17 cellular contexts compared by ENCODE assay signal in the genomic region with DNA sequence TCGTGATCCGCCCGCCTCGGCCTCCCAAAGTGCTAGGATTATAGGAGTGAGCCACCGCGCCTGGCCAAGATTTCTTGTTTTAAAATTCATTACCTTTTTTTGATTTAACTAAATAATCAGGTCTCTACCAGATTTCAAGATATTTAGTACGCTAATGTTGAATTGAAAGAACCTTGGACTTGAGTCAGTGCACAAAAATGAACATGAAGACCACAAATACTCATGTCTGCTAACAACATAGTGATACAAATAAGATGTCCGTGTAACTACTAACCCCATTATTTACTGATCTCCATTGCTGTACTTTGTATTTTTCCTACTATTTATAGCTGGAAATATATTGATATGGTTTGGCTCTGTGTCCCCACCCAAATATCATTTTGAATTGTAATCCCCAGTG. TPM values are rescaled to one million over a fixed set of nuclear protein-coding genes. Genes with fewer than 3 reads are reported as not detected.
DNase-seq lines count a peak whose midpoint lies in the region; ATAC-seq and TF ChIP-seq lines count a peak whose summit lies in the region.
"Had no signal": no experiment of that assay in that cellular context is flagged by ENCODE, and none has a peak within 500 bp of the region (broad histone marks: within the 10 kb centered on the region; RNA-seq: fewer than 3 reads in every experiment).

No MANE protein-coding gene starts in this region.

- H2BK120ac ChIP-seq in IMR-90 (ENCODE audit: low read depth, low read length), result no peak overlapping the region

- no peak overlapping the region for H2BK5ac ChIP-seq in IMR-90 (ENCODE audit: low read depth, low read length, poor library complexity, severe bottlenecking)

- peaks cover 10% of the 10 kb centered on the region; the same call in 1 of the 2 replicates for H3K9me1 ChIP-seq in IMR-90 (ENCODE audit: insufficient read depth, low read length)

- no peak overlapping the region for H4K91ac ChIP-seq in IMR-90 (ENCODE audit: insufficient read depth, low read depth, low read length)

- TF ChIP-seq POLR2A in IMR-90 (IDR thresholded peaks at IDR 0.05; ENCODE audit: low read depth, low read length), result no peak

- H3K14ac ChIP-seq in IMR-90 (replicated peaks; ENCODE audit: low read depth, low read length), result no peak overlapping the region

- H2AK5ac ChIP-seq in IMR-90 (ENCODE audit: low read depth, low read length), result no peak overlapping the region

- H3K27me3 ChIP-seq in IMR-90 (ENCODE audit: control insufficient read depth, insufficient read depth, low read length), result no peaks in the 10 kb centered on the region
- H3K27me3 ChIP-seq: BLaER1 had no signal

- CTCF ChIA-PET in IMR-90 (lab: Yijun Ruan, JAX), result no interaction called here

- H3K4me3 ChIP-seq in IMR-90 (ENCODE audit: insufficient read depth, low read depth, low read length) (no peak overlapping the region), coronary artery (no peak overlapping the region)
- H3K4me3 ChIP-seq: BLaER1, GM12878, HAP-1 had no signal

- TF ChIP-seq RAD21 in IMR-90 (IDR thresholded peaks at IDR 0.05; ENCODE audit: low read length), result no peak

- dilution Hi-C loops in IMR-90 (cut with HindIII; ENCODE audit: low sequenced_read_pairs, unreplicated experiment), result no loop called here

- no peak overlapping the region for H2BK15ac ChIP-seq in IMR-90 (ENCODE audit: low read depth, low read length)

- H2AK9ac ChIP-seq in IMR-90 (replicated peaks; ENCODE audit: low read depth, low read length, poor library complexity), result no peak overlapping the region

- POLR2A ChIA-PET in IMR-90 (lab: Charles Lee; ENCODE audit: unreplicated experiment), result no interaction called here

- no peak overlapping the region for H3K18ac ChIP-seq in IMR-90 (ENCODE audit: low read depth, low read length)

- no peak overlapping the region for H4K5ac ChIP-seq in IMR-90 (ENCODE audit: low read depth, low read length)

- intact Hi-C loops in IMR-90 (cut with micrococcal nuclease), result no loop called here

- no peak for ATAC-seq in IMR-90 (ENCODE audit: low read depth)
- ATAC-seq: CD8-positive, alpha-beta T cell; GM12878 had no signal

- H3K27ac ChIP-seq in IMR-90 (ENCODE audit: insufficient read depth, low read length) (no peak overlapping the region), coronary artery (no peak overlapping the region)
- H3K27ac ChIP-seq: 22Rv1, BLaER1, C4-2B had no signal

- peaks cover 34 to 81% of the 10 kb centered on the region in 2 experiments for H3K79me1 ChIP-seq in IMR-90 (ENCODE audit: low read depth in 1 of 2, low read length in 2 of 2)

- H3K9ac ChIP-seq in IMR-90 (ENCODE audit: low read depth, low read length), result no peak overlapping the region
- H3K9ac ChIP-seq: BLaER1 had no signal

- H3K4ac ChIP-seq in IMR-90 (ENCODE audit: low read depth, low read length), result no peak overlapping the region

- H3K4me2 ChIP-seq in IMR-90 (ENCODE audit: low read depth, low read length), result no peak overlapping the region
- H3K4me2 ChIP-seq: BLaER1 had no signal

- H4K8ac ChIP-seq in IMR-90 (ENCODE audit: low read depth in 2 of 2, low read length in 2 of 2), result no peak overlapping the region

- H3K4me1 ChIP-seq in IMR-90 (ENCODE audit: control insufficient read depth, insufficient read depth, low read length), result peaks cover 1% of the 10 kb centered on the region; the same call in 1 of the 2 replicates

- H3K56ac ChIP-seq in IMR-90 (ENCODE audit: extremely low read depth, insufficient read depth, low read length), result no peak overlapping the region

- TF ChIP-seq CTCF in IMR-90 (conservative IDR thresholded peaks at IDR 0.05; ENCODE audit: low read depth, low read length) (no peak), coronary artery (IDR thresholded peaks at IDR 0.05) (no peak)

- DNase-seq in IMR-90 (peak; percentile 35), astrocyte of the hippocampus (ENCODE audit: low read depth, low spot score) (peak; percentile 41), iris pigment epithelial cell (ENCODE audit: low read depth) (peak; percentile 59), coronary artery (ENCODE audit: low spot score) (no peak), KBM-7 (no peak), NOMO-1 treated with DMSO at 0.1 percent for 48 hours (lab: John Stamatoyannopoulos, UW; ENCODE audit: unreplicated experiment) (no peak)
- DNase-seq: Caco-2; CD4-positive, CD25-positive, alpha-beta regulatory T cell; CD8-positive, alpha-beta T cell; EL; GDM1; GOT3 had no signal

- peaks cover 2% of the 10 kb centered on the region; the same call in 1 of the 2 replicates for H3K36me3 ChIP-seq in IMR-90 (ENCODE audit: control insufficient read depth, insufficient read depth, low read length)

- H3K9me3 ChIP-seq in IMR-90 (ENCODE audit: control insufficient read depth, insufficient read depth, low read length), result no peaks in the 10 kb centered on the region
- H3K9me3 ChIP-seq: Caco-2, HAP-1 had no signal

- H2BK20ac ChIP-seq in IMR-90 (ENCODE audit: low read depth, low read length), result no peak overlapping the region

- BruUV-seq in IMR-90 (replicated peaks; lab: Mats Ljungman, UMichigan), result no TSS peak

- in situ Hi-C loops in IMR-90 (cut with MboI; ENCODE audit: low sequenced_read_pairs), result no loop called here
- in situ Hi-C loops in KBM-7 (cut with MboI; ENCODE audit: low pct_unique_long_range_greater_than_20kb, low sequenced_read_pairs), result no loop called here

- H4K20me1 ChIP-seq in IMR-90 (ENCODE audit: insufficient read depth, low read length), result peaks cover 87% of the 10 kb centered on the region

- H2AFZ ChIP-seq in IMR-90 (replicated peaks; ENCODE audit: low read length, poor library complexity), result no peak overlapping the region

- WGBS in IMR-90 (ENCODE audit: extremely low coverage in 2 of 2, insufficient read length in 1 of 2), 2 experiments, result no CpG with 5 or more reads among the region's 8 CpGs

- H3K23ac ChIP-seq in IMR-90 (ENCODE audit: low read depth, low read length), result no peak overlapping the region

TF ChIP-seq in IMR-90, 13 proteins besides CTCF, POLR2A, EP300 and RAD21:
- TF ChIP-seq BHLHE40 (IDR thresholded peaks at IDR 0.05; ENCODE audit: low read depth, low read length) (no peak), CEBPB (IDR thresholded peaks at IDR 0.05; ENCODE audit: low read depth, low read length) (no peak), MXI1 (IDR thresholded peaks at IDR 0.05; ENCODE audit: borderline replicate concordance, low read depth, low read length) (no peak), MAZ (IDR thresholded peaks at IDR 0.05; ENCODE audit: borderline replicate concordance, low read depth, low read length) (no peak), NFE2L2 (IDR thresholded peaks at IDR 0.05; ENCODE audit: low read depth, low read length) (no peak), RFX5 (IDR thresholded peaks at IDR 0.05; ENCODE audit: low read depth, low read length) (no peak), FOS (IDR thresholded peaks at IDR 0.05; ENCODE audit: low read depth, low read length) (no peak), RCOR1 (IDR thresholded peaks at IDR 0.05; ENCODE audit: insufficient replicate concordance, low read length) (no peak), MAFK (IDR thresholded peaks at IDR 0.05; ENCODE audit: low read depth, low read length) (no peak), SMC3 (IDR thresholded peaks at IDR 0.05; ENCODE audit: low read depth, low read length) (no peak)
- TF ChIP-seq, protein P1, sequence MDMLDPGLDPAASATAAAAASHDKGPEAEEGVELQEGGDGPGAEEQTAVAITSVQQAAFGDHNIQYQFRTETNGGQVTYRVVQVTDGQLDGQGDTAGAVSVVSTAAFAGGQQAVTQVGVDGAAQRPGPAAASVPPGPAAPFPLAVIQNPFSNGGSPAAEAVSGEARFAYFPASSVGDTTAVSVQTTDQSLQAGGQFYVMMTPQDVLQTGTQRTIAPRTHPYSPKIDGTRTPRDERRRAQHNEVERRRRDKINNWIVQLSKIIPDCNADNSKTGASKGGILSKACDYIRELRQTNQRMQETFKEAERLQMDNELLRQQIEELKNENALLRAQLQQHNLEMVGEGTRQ (IDR thresholded peaks at IDR 0.05; ENCODE audit: low read depth, low read length), result no peak

RNA-seq across cellular contexts. Expression of a gene that starts 16.4 kb away (rescaled TPM):
- total RNA-seq in IMR-90 (2012; rRNA removed), result 81.7 and 87.3 TPM in 2 replicates
- polyA plus RNA-seq in IMR-90 (2012; rRNA removed), result 48.0 and 55.3 TPM in 2 replicates
- polyA plus RNA-seq in IMR-90 (2012; cell fraction: cytosol; rRNA removed), result 28.8 and 39.7 TPM in 2 replicates
- polyA plus RNA-seq in IMR-90 (2012; cell fraction: nucleus; rRNA removed; ENCODE audit: low replicate concordance), result 22.6 and 65.6 TPM in 2 replicates

Comparison
In these comparisons a context has a peak if more than half of its experiments do, and no peak if none do; other contexts are left out.
1. DNase-seq: peak in IMR-90 (single experiment), astrocyte of the hippocampus (single experiment) and iris pigment epithelial cell (single experiment); none in coronary artery (single experiment), KBM-7 (single experiment) and NOMO-1 treated with DMSO at 0.1 percent for 48 hours (single experiment).